ENCODE assay signal across 10 cellular contexts in genomic region chr10:105974803-105975456, GRCh38.
DNase-seq lines count a peak whose midpoint lies in the region; ATAC-seq, FAIRE-seq and TF ChIP-seq lines count a peak whose summit lies in the region.
"Had no signal": no experiment of that assay in that cellular context is flagged by ENCODE, and none has a peak within 500 bp of the region (broad histone marks: within the 10 kb centered on the region; RNA-seq: fewer than 3 reads in every experiment).

No MANE protein-coding gene starts in this region.

- H3K4me2 ChIP-seq in DND-41 (ENCODE audit: insufficient read depth, low read length) (no peak overlapping the region), GM12878 (ENCODE audit: control insufficient read depth, insufficient read depth) (no peak overlapping the region), mesenchymal stem cell (ENCODE audit: low read length, poor library complexity, severe bottlenecking) (no peak overlapping the region)

- POLR2A ChIA-PET in GM12878 (lab: Charles Lee), result no interaction called here

- no peak overlapping the region for H2BK120ac ChIP-seq in mesenchymal stem cell (ENCODE audit: low read depth, low read length)

- no peak overlapping the region for H3K4ac ChIP-seq in mesenchymal stem cell (ENCODE audit: low read depth in 1 of 2, low read length in 2 of 2)

- in situ Hi-C loops in GM12878 (cut with MboI), result no loop called here

- TF ChIP-seq CTCF in DND-41 (IDR thresholded peaks at IDR 0.05; ENCODE audit: borderline replicate concordance, extremely low read depth, low read length, poor library complexity, severe bottlenecking) (peak; percentile 17), GM12878 (IDR thresholded peaks at IDR 0.05 in 2 of 3, conservative IDR thresholded peaks at IDR 0.05 in 1 of 3; ENCODE audit: control insufficient read depth in 2 of 3, extremely low read depth in 1 of 3, insufficient read depth in 1 of 3, low read depth in 3 of 3, low read length in 3 of 3) (peak; percentile 45 to 55 (median 47); a peak in 5 of 6 replicates), vagina (IDR thresholded peaks at IDR 0.05) (peak in 1 of 3 experiments; percentile 24)

- H4K91ac ChIP-seq in mesenchymal stem cell (ENCODE audit: low read length), result no peak overlapping the region

- H3K79me2 ChIP-seq in DND-41 (ENCODE audit: insufficient read depth, low read length) (no peaks in the 10 kb centered on the region), GM12878 (ENCODE audit: control insufficient read depth, insufficient read depth, low read length) (no peaks in the 10 kb centered on the region)

- CTCF ChIA-PET in GM12878 (lab: Yijun Ruan, JAX), result interaction anchor here (1.0 to 6.6 kb wide), 15 partner anchors 9 to 333 kb away, joined by 3 to 111 read pairs (median 5); no protein-coding TSS in a partner anchor

- intact Hi-C loops in GM12878 (cut with micrococcal nuclease; ENCODE audit: unreplicated experiment) (loop anchor here (5.0 kb wide), 1 partner anchor 178 kb away; no protein-coding TSS in a partner anchor), vagina (cut with DNase I) (no loop called here)

- ATAC-seq in DND-41 (ENCODE audit: insufficient read depth, low read depth) (no peak), HG03432 (IDR thresholded peaks at IDR 0.05; ENCODE audit: unreplicated experiment) (peak; percentile 82), GM12878 (peak; percentile 91), HG02763 (IDR thresholded peaks at IDR 0.05; ENCODE audit: unreplicated experiment) (no peak)

- H3K18ac ChIP-seq in mesenchymal stem cell (ENCODE audit: low read depth in 1 of 2, low read length in 2 of 2), result no peak overlapping the region

- no peak overlapping the region for H3K27ac ChIP-seq in DND-41 (ENCODE audit: low read length)
- no peak overlapping the region for H3K27ac ChIP-seq in GM12878 (ENCODE audit: control insufficient read depth, insufficient read depth)
- no peak overlapping the region for H3K27ac ChIP-seq in mesenchymal stem cell (ENCODE audit: low read length, poor library complexity, severe bottlenecking)
- no peak overlapping the region for H3K27ac ChIP-seq in vagina
- H3K27ac ChIP-seq: epithelial cell of prostate, HL-60 had no signal

- RAD21 ChIA-PET in GM12878 (lab: Charles Lee; ENCODE audit: unreplicated experiment), result interaction anchor here (0.6 to 2.8 kb wide), 8 partner anchors 11 to 173 kb away, joined by 3 to 25 read pairs (median 4); no protein-coding TSS in a partner anchor

- TF ChIP-seq RAD21 in GM12878 (IDR thresholded peaks at IDR 0.05; ENCODE audit: insufficient read depth, low read depth, low read length), result peak; percentile 26; the same call in 1 of the 2 replicates

- peak; percentile 27 for FAIRE-seq in GM12878 (lab: Jason Lieb, UNC)

- no peak overlapping the region for H2BK5ac ChIP-seq in mesenchymal stem cell (ENCODE audit: low read depth, low read length, poor library complexity, severe bottlenecking)

- no peaks in the 10 kb centered on the region for H3K36me3 ChIP-seq in DND-41 (ENCODE audit: insufficient read depth, low read length)
- no peaks in the 10 kb centered on the region for H3K36me3 ChIP-seq in GM12878 (ENCODE audit: control insufficient read depth in 2 of 2, insufficient read depth in 2 of 2, low read length in 1 of 2)
- H3K36me3 ChIP-seq in mesenchymal stem cell (ENCODE audit: control insufficient read depth in 1 of 2, insufficient read depth in 2 of 2, low read depth in 1 of 2, low read length in 2 of 2), result no peaks in the 10 kb centered on the region
- no peaks in the 10 kb centered on the region for H3K36me3 ChIP-seq in vagina

- no peaks in the 10 kb centered on the region for H3K4me1 ChIP-seq in DND-41 (ENCODE audit: insufficient read depth, low read length)
- no peaks in the 10 kb centered on the region for H3K4me1 ChIP-seq in GM12878 (ENCODE audit: control insufficient read depth, insufficient read depth, low read length)
- H3K4me1 ChIP-seq in mesenchymal stem cell (ENCODE audit: control insufficient read depth, insufficient read depth, low read depth, low read length), result no peaks in the 10 kb centered on the region
- H3K4me1 ChIP-seq in vagina, result no peaks in the 10 kb centered on the region

- H3K9ac ChIP-seq in DND-41 (ENCODE audit: low read depth, low read length) (no peak overlapping the region), GM12878 (ENCODE audit: control insufficient read depth, insufficient read depth, low read length) (no peak overlapping the region), mesenchymal stem cell (ENCODE audit: low read length) (peak overlapping the region; percentile 69)

- H2BK12ac ChIP-seq in mesenchymal stem cell (ENCODE audit: low read length in 2 of 2), result no peak overlapping the region

- no peaks in the 10 kb centered on the region for H3K9me3 ChIP-seq in DND-41 (ENCODE audit: insufficient read depth, low read length, severe bottlenecking)
- H3K9me3 ChIP-seq in GM12878 (replicated peaks; ENCODE audit: control insufficient read depth, insufficient read depth, low read length), result no peaks in the 10 kb centered on the region
- H3K9me3 ChIP-seq in mesenchymal stem cell (ENCODE audit: control insufficient read depth, low read length), result no peaks in the 10 kb centered on the region
- H3K9me3 ChIP-seq in vagina, result no peaks in the 10 kb centered on the region

- no peaks in the 10 kb centered on the region for H3K27me3 ChIP-seq in DND-41 (ENCODE audit: insufficient read depth, low read length, poor library complexity)
- no peaks in the 10 kb centered on the region for H3K27me3 ChIP-seq in GM12878 (replicated peaks in 1 of 2; ENCODE audit: control insufficient read depth in 2 of 2, insufficient read depth in 2 of 2, low read length in 1 of 2)
- no peaks in the 10 kb centered on the region for H3K27me3 ChIP-seq in mesenchymal stem cell (ENCODE audit: control insufficient read depth in 1 of 2, insufficient read depth in 1 of 2, low read length in 2 of 2)
- no peaks in the 10 kb centered on the region for H3K27me3 ChIP-seq in vagina

- no peak overlapping the region for H2AFZ ChIP-seq in DND-41 (ENCODE audit: low read depth, low read length)
- no peak overlapping the region; the same call in 1 of the 2 replicates for H2AFZ ChIP-seq in GM12878 (ENCODE audit: control insufficient read depth, low read depth, low read length)
- H2AFZ ChIP-seq in mesenchymal stem cell (ENCODE audit: low read depth, low read length), result no peak overlapping the region

- H3K4me3 ChIP-seq in DND-41 (ENCODE audit: low read depth in 1 of 2, low read length in 2 of 2) (no peak overlapping the region), GM12878 (no peak overlapping the region), mesenchymal stem cell (ENCODE audit: insufficient read depth in 1 of 2, low read depth in 1 of 2, low read length in 2 of 2) (peak overlapping the region in 1 of 2 experiments; percentile 63), vagina (no peak overlapping the region)

- H4K20me1 ChIP-seq in DND-41 (ENCODE audit: insufficient read depth, low read length) (no peaks in the 10 kb centered on the region), GM12878 (ENCODE audit: control insufficient read depth, insufficient read depth) (no peaks in the 10 kb centered on the region)

- no peaks in the 10 kb centered on the region for H3K79me1 ChIP-seq in mesenchymal stem cell (replicated peaks; ENCODE audit: low read length, poor library complexity, severe bottlenecking)

- DNase-seq in DND-41 (no peak), GM12878 (ENCODE audit: low read depth, low spot score) (no peak), mesenchymal stem cell (no peak), vagina (ENCODE audit: extremely low spot score in 2 of 2) (no peak)
- DNase-seq in activated CD8-positive, alpha-beta memory T cell treated with anti-CD3 and anti-CD28 coated beads, Interleukin-2, amount 50 U/mL, for 4 hours, result no peak
- no peak for DNase-seq in stimulated activated CD4-positive, alpha-beta T cell treated with anti-CD3 and anti-CD28 coated beads, Interleukin-4, amount 100 ng/mL, for 4 hours

- no peak overlapping the region for H4K8ac ChIP-seq in mesenchymal stem cell (ENCODE audit: low read length)

- H3K14ac ChIP-seq in mesenchymal stem cell (ENCODE audit: low read length in 2 of 2), result no peak overlapping the region

- no TSS peak for BruUV-seq in GM12878 (replicated peaks; lab: Mats Ljungman, UMichigan)

- SMC1A ChIA-PET in GM12878 (lab: Charles Lee; ENCODE audit: uncharacterized antibody, unreplicated experiment), result interaction anchor here (1.0 to 3.7 kb wide), 11 partner anchors 11 to 179 kb away, joined by 3 to 36 read pairs (median 6); no protein-coding TSS in a partner anchor

- 28% methylated on average over 7 of the region's 7 CpGs for WGBS in GM12878 (ENCODE audit: insufficient coverage, insufficient replicate concordance, low lambda C conversion rate, missing lambda C conversion rate)
- WGBS in mesenchymal stem cell, result 49% methylated on average over 5 of the region's 7 CpGs

- no peak overlapping the region for H2AK5ac ChIP-seq in mesenchymal stem cell (ENCODE audit: low read length, severe bottlenecking)

- H3K23ac ChIP-seq in mesenchymal stem cell (ENCODE audit: low read length in 2 of 2), result no peak overlapping the region

- no peak for TF ChIP-seq EP300 in GM12878 (IDR thresholded peaks at IDR 0.05; ENCODE audit: borderline replicate concordance in 1 of 2, control insufficient read depth in 1 of 2, low read depth in 2 of 2, low read length in 2 of 2)

- no peak overlapping the region for H2BK15ac ChIP-seq in mesenchymal stem cell (ENCODE audit: low read depth, poor library complexity, severe bottlenecking)

- TF ChIP-seq POLR2A in GM12878 (IDR thresholded peaks at IDR 0.05; ENCODE audit: low read depth, low read length) (no peak), vagina (IDR thresholded peaks at IDR 0.05) (no peak)

TF ChIP-seq in GM12878, 131 proteins besides CTCF, POLR2A, EP300 and RAD21:
- TF ChIP-seq ZSCAN29 (IDR thresholded peaks at IDR 0.05) (no peak), SMC3 (IDR thresholded peaks at IDR 0.05; ENCODE audit: borderline replicate concordance, low read length) (peak; percentile 39; the same call in 1 of the 2 replicates)
TF ChIP-seq in GM12878: peak in this region for 1.

Comparison
In these comparisons a context has a peak if more than half of its experiments do, and no peak if none do; other contexts are left out.
1. ATAC-seq: peak in HG03432 (single experiment) and GM12878 (single experiment); none in DND-41 (single experiment) and HG02763 (single experiment).